In the genomic region with DNA sequence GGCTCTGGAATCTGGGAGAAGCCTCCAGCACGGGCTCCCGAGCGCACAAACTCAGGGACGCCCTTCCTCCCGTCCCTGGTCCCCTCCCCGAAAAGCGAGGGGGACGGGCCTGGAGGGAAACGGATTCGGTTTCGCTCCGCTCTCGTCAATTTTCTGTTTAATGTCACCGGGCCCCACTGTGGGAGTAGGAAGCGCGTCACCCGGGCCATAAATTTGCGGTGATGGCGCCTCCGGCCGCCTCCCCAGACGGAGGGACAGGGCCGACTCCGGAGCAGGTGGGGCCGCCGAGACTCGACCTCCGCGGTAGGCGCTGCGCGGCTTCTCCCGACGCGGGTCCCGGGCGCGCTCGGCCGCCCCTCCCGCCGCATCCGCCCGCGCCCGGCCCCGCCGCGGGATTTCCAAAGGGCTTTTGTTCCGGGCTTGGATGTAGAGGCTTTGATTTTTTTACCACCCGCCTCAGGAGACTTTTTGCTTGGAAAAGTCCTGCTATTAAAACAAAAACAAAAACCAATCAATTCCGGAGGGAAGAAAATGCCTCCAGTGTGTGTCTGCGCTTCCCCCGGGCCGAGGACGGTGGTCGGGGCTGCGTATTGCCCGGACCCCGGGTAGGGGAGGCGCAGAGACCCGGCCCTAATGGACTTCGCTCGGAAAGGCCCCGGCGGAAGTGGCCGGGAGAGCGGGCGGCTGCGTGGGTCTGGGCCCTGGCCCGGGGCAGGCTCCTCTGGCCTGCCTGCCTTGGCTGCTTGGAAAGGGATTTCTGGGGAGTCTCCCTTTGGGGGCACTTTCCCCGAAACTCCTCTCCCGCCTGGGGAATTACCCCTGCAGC, we compare ENCODE assay signal across 8 cellular contexts. TPM values are rescaled to one million over a fixed set of nuclear protein-coding genes. Genes with fewer than 3 reads are reported as not detected.
A peak's percentile ranks its signal among the peaks of the same experiment; 100 is the strongest.
DNase-seq lines count a peak whose midpoint lies in the region; ATAC-seq and TF ChIP-seq lines count a peak whose summit lies in the region.

No MANE protein-coding gene starts in this region.

- TF ChIP-seq POLR2A in transverse colon (IDR thresholded peaks at IDR 0.05), result peak; percentile 62

- H2AFZ ChIP-seq in neural cell (ENCODE audit: low read depth, low read length), result no peak overlapping the region

- peaks cover 79% of the 10 kb centered on the region for H3K27me3 ChIP-seq in BLaER1
- H3K27me3 ChIP-seq in HUES64 (ENCODE audit: insufficient read depth, low read length), result peaks cover 92% of the 10 kb centered on the region
- H3K27me3 ChIP-seq in neural cell (ENCODE audit: insufficient read depth, low read depth, low read length), result no peaks in the 10 kb centered on the region
- no peaks in the 10 kb centered on the region for H3K27me3 ChIP-seq in transverse colon

- DNase-seq in activated T-cell treated with anti-CD3 and anti-CD28 coated beads for 4 hours (peak; percentile 38), fibroblast of the aortic adventitia (ENCODE audit: low read depth) (peak; percentile 59), transverse colon (peak; percentile 76), NCI-H2029 treated with DMSO at 0.1 percent for 48 hours (lab: John Stamatoyannopoulos, UW) (no peak)

- H3K9me3 ChIP-seq in BLaER1 (no peaks in the 10 kb centered on the region), HUES64 (ENCODE audit: insufficient read depth, low read depth, low read length) (no peaks in the 10 kb centered on the region), neural cell (ENCODE audit: low read length) (no peaks in the 10 kb centered on the region), transverse colon (no peaks in the 10 kb centered on the region)

- no peak for ATAC-seq in HG03045 (IDR thresholded peaks at IDR 0.05; ENCODE audit: unreplicated experiment)

- H3K9me2 ChIP-seq in neural cell (ENCODE audit: insufficient read depth, low read length), result no peaks in the 10 kb centered on the region

- 3% methylated on average over 73 of the region's 73 CpGs for WGBS in HUES64
- 5% methylated on average over 69 of the region's 73 CpGs; no CpG with 5 or more reads in 1 of the 2 donors for WGBS in transverse colon (ENCODE audit: low coverage in 1 of 2), 2 donors

- peak overlapping the region; percentile 75 for H3K9ac ChIP-seq in BLaER1
- peak overlapping the region; percentile 70 for H3K9ac ChIP-seq in HUES64 (ENCODE audit: low read depth, low read length)
- H3K9ac ChIP-seq in neural cell (ENCODE audit: low read length), result peak overlapping the region; percentile 94

- peak overlapping the region; percentile 73 for H3K4me3 ChIP-seq in BLaER1
- peak overlapping the region; percentile 57 for H3K4me3 ChIP-seq in HUES64 (ENCODE audit: low read length)
- H3K4me3 ChIP-seq in fibroblast of the aortic adventitia (ENCODE audit: low read depth, low read length), result peak overlapping the region; percentile 71
- peak overlapping the region; percentile 97 for H3K4me3 ChIP-seq in neural cell (ENCODE audit: low read length)
- H3K4me3 ChIP-seq in transverse colon, result peak overlapping the region; percentile 51 to 79 (median 66)

- H3K4me2 ChIP-seq in BLaER1 (peak overlapping the region; percentile 100), neural cell (ENCODE audit: low read length) (peak overlapping the region; percentile 68)

- intact Hi-C loops in transverse colon (cut with DNase I; ENCODE audit: low total_unique reads), result no loop called here

- H3K4me1 ChIP-seq in BLaER1 (peaks cover 65% of the 10 kb centered on the region), HUES64 (ENCODE audit: insufficient read depth, low read length) (peaks cover 29% of the 10 kb centered on the region), transverse colon (peaks cover 27 to 52% (median 46%) of the 10 kb centered on the region in 4 donors)

- no peak for TF ChIP-seq EP300 in neural cell (conservative IDR thresholded peaks at IDR 0.05; ENCODE audit: poor library complexity, severe bottlenecking)
- no peak for TF ChIP-seq EP300 in transverse colon (IDR thresholded peaks at IDR 0.05; ENCODE audit: low read depth)

- H3F3A ChIP-seq in neural cell (ENCODE audit: insufficient read depth, low read length, poor library complexity, severe bottlenecking), result no peaks in the 10 kb centered on the region

- in situ Hi-C loops in transverse colon (cut with MboI; ENCODE audit: low pct_ligation_motif_present in 1 of 4, low pct_unique_long_range_greater_than_20kb in 1 of 4, low sequenced_read_pairs in 3 of 4), result loop anchor here in 1 of 4 donors (25.0 kb wide), 2 partner anchors 100 kb away; partner anchors contain the start of gene SLC38A10

- no peak for TF ChIP-seq RAD21 in neural cell (conservative IDR thresholded peaks at IDR 0.05)

- peak overlapping the region; percentile 27; the same call in 1 of the 2 replicates for H3K27ac ChIP-seq in BLaER1
- H3K27ac ChIP-seq in HUES64 (ENCODE audit: low read depth, low read length), result no peak overlapping the region; the same call in 1 of the 2 replicates
- H3K27ac ChIP-seq in neural cell (ENCODE audit: low read length), result peak overlapping the region; percentile 53
- peak overlapping the region; percentile 90 to 98 (median 93) for H3K27ac ChIP-seq in transverse colon

- H4K20me1 ChIP-seq in BLaER1 (peaks cover 77% of the 10 kb centered on the region), neural cell (ENCODE audit: insufficient read depth) (peaks cover 3% of the 10 kb centered on the region)

- TF ChIP-seq CTCF in fibroblast of the aortic adventitia (IDR thresholded peaks at IDR 0.05; ENCODE audit: insufficient read depth, low read length) (no peak), neural cell (IDR thresholded peaks at IDR 0.05; ENCODE audit: poor library complexity, severe bottlenecking) (no peak), transverse colon (IDR thresholded peaks at IDR 0.05) (no peak)

- peaks cover 13% of the 10 kb centered on the region; the same call in 1 of the 2 replicates for H3K36me3 ChIP-seq in BLaER1
- no peaks in the 10 kb centered on the region for H3K36me3 ChIP-seq in HUES64 (ENCODE audit: insufficient read depth, low read length)
- H3K36me3 ChIP-seq in neural cell (ENCODE audit: insufficient read depth, low read length), result no peaks in the 10 kb centered on the region
- no peaks in the 10 kb centered on the region for H3K36me3 ChIP-seq in transverse colon

- peaks cover 61% of the 10 kb centered on the region for H3K79me2 ChIP-seq in neural cell (replicated peaks; ENCODE audit: insufficient read depth, low read length)

TF ChIP-seq in neural cell, 6 proteins besides CTCF, POLR2A, EP300 and RAD21:
- TF ChIP-seq POLR2AphosphoS5 (IDR thresholded peaks at IDR 0.05) (no peak), SMC3 (conservative IDR thresholded peaks at IDR 0.05; ENCODE audit: poor library complexity) (no peak), TAF1 (IDR thresholded peaks at IDR 0.05; ENCODE audit: low read depth) (no peak), MXI1 (conservative IDR thresholded peaks at IDR 0.05; ENCODE audit: poor library complexity, severe bottlenecking) (no peak), EZH2 (IDR thresholded peaks at IDR 0.05; ENCODE audit: borderline replicate concordance, insufficient read depth, low read length, poor library complexity, severe bottlenecking) (no peak)
- TF ChIP-seq, protein P1, sequence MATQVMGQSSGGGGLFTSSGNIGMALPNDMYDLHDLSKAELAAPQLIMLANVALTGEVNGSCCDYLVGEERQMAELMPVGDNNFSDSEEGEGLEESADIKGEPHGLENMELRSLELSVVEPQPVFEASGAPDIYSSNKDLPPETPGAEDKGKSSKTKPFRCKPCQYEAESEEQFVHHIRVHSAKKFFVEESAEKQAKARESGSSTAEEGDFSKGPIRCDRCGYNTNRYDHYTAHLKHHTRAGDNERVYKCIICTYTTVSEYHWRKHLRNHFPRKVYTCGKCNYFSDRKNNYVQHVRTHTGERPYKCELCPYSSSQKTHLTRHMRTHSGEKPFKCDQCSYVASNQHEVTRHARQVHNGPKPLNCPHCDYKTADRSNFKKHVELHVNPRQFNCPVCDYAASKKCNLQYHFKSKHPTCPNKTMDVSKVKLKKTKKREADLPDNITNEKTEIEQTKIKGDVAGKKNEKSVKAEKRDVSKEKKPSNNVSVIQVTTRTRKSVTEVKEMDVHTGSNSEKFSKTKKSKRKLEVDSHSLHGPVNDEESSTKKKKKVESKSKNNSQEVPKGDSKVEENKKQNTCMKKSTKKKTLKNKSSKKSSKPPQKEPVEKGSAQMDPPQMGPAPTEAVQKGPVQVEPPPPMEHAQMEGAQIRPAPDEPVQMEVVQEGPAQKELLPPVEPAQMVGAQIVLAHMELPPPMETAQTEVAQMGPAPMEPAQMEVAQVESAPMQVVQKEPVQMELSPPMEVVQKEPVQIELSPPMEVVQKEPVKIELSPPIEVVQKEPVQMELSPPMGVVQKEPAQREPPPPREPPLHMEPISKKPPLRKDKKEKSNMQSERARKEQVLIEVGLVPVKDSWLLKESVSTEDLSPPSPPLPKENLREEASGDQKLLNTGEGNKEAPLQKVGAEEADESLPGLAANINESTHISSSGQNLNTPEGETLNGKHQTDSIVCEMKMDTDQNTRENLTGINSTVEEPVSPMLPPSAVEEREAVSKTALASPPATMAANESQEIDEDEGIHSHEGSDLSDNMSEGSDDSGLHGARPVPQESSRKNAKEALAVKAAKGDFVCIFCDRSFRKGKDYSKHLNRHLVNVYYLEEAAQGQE (IDR thresholded peaks at IDR 0.05; ENCODE audit: borderline replicate concordance), result no peak

RNA-seq across cellular contexts. Expression of gene BAHCC1, which starts 7.8 kb away (rescaled TPM):
- 7.8 TPM for polyA plus RNA-seq in HUES64 (2013, experiment 1 of 2)
- 12.9 TPM for polyA plus RNA-seq in HUES64 (2013, experiment 2 of 2)
- total RNA-seq in fibroblast of the aortic adventitia (ENCODE audit: low replicate concordance) (11.7 and 14.3 TPM in 2 replicates), transverse colon (100 to 1,000 TPM in 1 of 4 donors, 10 to 100 TPM in 2, 1 to 10 TPM in 1; 8.7 to 133 (median 12.4) TPM)
- polyA plus RNA-seq in neural cell, result 12.4 and 14.2 TPM in 2 replicates
- 20.7 and 24.9 TPM in 2 replicates for polyA minus RNA-seq in neural cell
